ENCODE assay signal across 22 cellular contexts in genomic region chr11:82796970-82797594, GRCh38.
DNase-seq lines count a peak whose midpoint lies in the region; ATAC-seq, FAIRE-seq and TF ChIP-seq lines count a peak whose summit lies in the region.
"Had no signal": no experiment of that assay in that cellular context is flagged by ENCODE, and none has a peak within 500 bp of the region (broad histone marks: within the 10 kb centered on the region; RNA-seq: fewer than 3 reads in every experiment).

No MANE protein-coding gene starts in this region.

- no peak overlapping the region for H2BK120ac ChIP-seq in H1 (replicated peaks; ENCODE audit: low read depth, low read length)

- H2BK15ac ChIP-seq in H1 (ENCODE audit: low read length) = no peak overlapping the region

- POLR2A ChIA-PET in MCF 10A (lab: Yijun Ruan, JAX) (interaction anchor here (0.6 kb wide), 1 partner anchor 34 kb away, joined by 4 read pairs; no protein-coding TSS in a partner anchor), H1 (lab: Charles Lee; ENCODE audit: partially characterized antibody) (no interaction called here)

- WGBS in H1 (ENCODE audit: extremely low coverage in 1 of 2, insufficient coverage in 1 of 2, insufficient read length in 1 of 2, insufficient replicate concordance in 2 of 2, low coverage in 1 of 2, low lambda C conversion rate in 2 of 2, missing lambda C conversion rate in 1 of 2), 2 experiments = 96% methylated on average over 3 of the region's 3 CpGs; no CpG with 5 or more reads in 1 of the 2 experiments

- no peaks in the 10 kb centered on the region for H3K23me2 ChIP-seq in H1 (ENCODE audit: low read depth, low read length)

- H3K14ac ChIP-seq in H1 (ENCODE audit: insufficient read length) = no peak overlapping the region

- H2BK5ac ChIP-seq in H1 (ENCODE audit: low read depth, low read length) = no peak overlapping the region

- no peak overlapping the region for H3K4me3 Mint-ChIP-seq in MCF 10A (ENCODE audit: unreplicated experiment)
- no peak overlapping the region for H3K4me3 Mint-ChIP-seq in mesothelial cell of epicardium
- no peak overlapping the region for H3K4me3 Mint-ChIP-seq in activated T-helper 17 cell treated with anti-CD3 and anti-CD28 coated beads, Interleukin-2, amount 50 U/mL, for 72 hours
- H3K4me3 Mint-ChIP-seq: activated naive CD8-positive, alpha-beta T cell; activated T-cell treated with anti-CD3 and anti-CD28 coated beads, Interleukin-2, amount 50 U/mL, for 24 hours; CD4-positive, CD25-positive, alpha-beta regulatory T cell; H9; naive B cell had no signal

- H3K79me2 ChIP-seq in H1 (ENCODE audit: control insufficient read depth in 1 of 2, insufficient read depth in 2 of 2, low read length in 2 of 2) = no peaks in the 10 kb centered on the region

- H3K9ac ChIP-seq in H1 (replicated peaks in 1 of 4; ENCODE audit: extremely low read depth in 1 of 4, low read depth in 3 of 4, low read length in 3 of 4) = no peak overlapping the region

- FAIRE-seq in H1 (lab: Jason Lieb, UNC) = no peak
- FAIRE-seq: RCC 7860 had no signal

- peak overlapping the region; percentile 11; the same call in 1 of the 2 replicates for H4K8ac ChIP-seq in H1 (ENCODE audit: extremely low read depth, insufficient read depth, low read length)

- CTCF ChIA-PET in MCF 10A (lab: Yijun Ruan, JAX) = no interaction called here
- CTCF ChIA-PET in H1 (lab: Charles Lee; ENCODE audit: partially characterized antibody) = interaction anchor here (1.1 kb wide), 1 partner anchor 22 kb away, joined by 4 read pairs; no protein-coding TSS in a partner anchor

- no peak overlapping the region for H3K4me2 ChIP-seq in H1 (ENCODE audit: insufficient read depth in 1 of 2, low read depth in 2 of 2, low read length in 2 of 2)

- no TSS peak for BruUV-seq in MCF 10A (replicated peaks; lab: Mats Ljungman, UMichigan)

- H3K9me3 ChIP-seq in breast epithelium = no peaks in the 10 kb centered on the region
- no peaks in the 10 kb centered on the region for H3K9me3 ChIP-seq in H1 (ENCODE audit: insufficient read depth in 2 of 2, low read depth in 1 of 2, low read length in 1 of 2)
- H3K9me3 ChIP-seq: lower lobe of right lung, vagina had no signal

- DNase-seq in breast epithelium (ENCODE audit: low spot score in 2 of 2) (no peak), MCF 10A (ENCODE audit: unreplicated experiment) (no peak), H1 (ENCODE audit: low read depth in 1 of 2, low spot score in 2 of 2) (no peak), medulla oblongata (ENCODE audit: extremely low spot score) (peak; percentile 74), superior temporal gyrus (ENCODE audit: extremely low spot score) (peak; percentile 79), mesothelial cell of epicardium (ENCODE audit: low spot score in 2 of 2, unreplicated experiment in 2 of 2) (no peak)
- no peak for DNase-seq in activated CD4-positive, alpha-beta T cell treated with anti-CD3 and anti-CD28 coated beads for 4 hours
- DNase-seq: activated CD4-positive, alpha-beta T cell treated with anti-CD3 and anti-CD28 coated beads, Interleukin-2, amount 50 U/mL, for 4 hours; activated T-cell treated with anti-CD3 and anti-CD28 coated beads, Interleukin-2, amount 50 U/mL, for 24 hours; CD4-positive, CD25-positive, alpha-beta regulatory T cell; central memory CD4-positive, alpha-beta T cell; DMS79; H9; lower lobe of right lung; naive B cell; NCI-H1048; NCI-H2171; NCI-H774 had no signal

- no peak for TF ChIP-seq RAD21 in H1 (IDR thresholded peaks at IDR 0.05 in 1 of 2, conservative IDR thresholded peaks at IDR 0.05 in 1 of 2; ENCODE audit: low read depth in 2 of 2, low read length in 2 of 2)

- H3K27me3 ChIP-seq in breast epithelium (no peaks in the 10 kb centered on the region), H1 (replicated peaks in 1 of 4; ENCODE audit: control insufficient read depth in 3 of 4, extremely low read depth in 1 of 4, insufficient read depth in 3 of 4, low read length in 3 of 4) (no peaks in the 10 kb centered on the region)
- H3K27me3 ChIP-seq: vagina had no signal

- no peak overlapping the region for H2BK20ac ChIP-seq in H1 (ENCODE audit: low read length)

- no peak overlapping the region for H4K5ac ChIP-seq in H1 (ENCODE audit: insufficient read length, low read depth, low read length)

- H4K20me1 ChIP-seq in H1 (replicated peaks in 1 of 2; ENCODE audit: control insufficient read depth in 1 of 2, insufficient read depth in 2 of 2, low read length in 2 of 2) = no peaks in the 10 kb centered on the region

- no peak overlapping the region for H3K4me3 ChIP-seq in breast epithelium
- H3K4me3 ChIP-seq in H1 (ENCODE audit: extremely low read depth in 1 of 4, insufficient read depth in 2 of 4, low read depth in 3 of 4, low read length in 4 of 4) = no peak overlapping the region
- H3K4me3 ChIP-seq: lower lobe of right lung, vagina had no signal

- H3K4me1 Mint-ChIP-seq in MCF 10A (ENCODE audit: insufficient read depth, unreplicated experiment) (no peaks in the 10 kb centered on the region), mesothelial cell of epicardium (peaks cover 8% of the 10 kb centered on the region)
- no peaks in the 10 kb centered on the region for H3K4me1 Mint-ChIP-seq in activated T-helper 17 cell treated with anti-CD3 and anti-CD28 coated beads, Interleukin-2, amount 50 U/mL, for 72 hours
- H3K4me1 Mint-ChIP-seq: CD4-positive, CD25-positive, alpha-beta regulatory T cell; H9; naive B cell had no signal

- H2AFZ ChIP-seq in H1 (ENCODE audit: low read length) = no peak overlapping the region

- H3K56ac ChIP-seq in H1 (replicated peaks; ENCODE audit: insufficient read length, low read depth, low read length) = no peak overlapping the region

- H3K9me3 Mint-ChIP-seq in MCF 10A (ENCODE audit: unreplicated experiment) (no peaks in the 10 kb centered on the region), mesothelial cell of epicardium (peaks cover 11% of the 10 kb centered on the region)
- H3K9me3 Mint-ChIP-seq in activated T-helper 17 cell treated with anti-CD3 and anti-CD28 coated beads, Interleukin-2, amount 50 U/mL, for 72 hours = no peaks in the 10 kb centered on the region
- H3K9me3 Mint-ChIP-seq: activated T-cell treated with anti-CD3 and anti-CD28 coated beads, Interleukin-2, amount 50 U/mL, for 24 hours; H9; naive B cell had no signal

- no peaks in the 10 kb centered on the region for H3K36me3 Mint-ChIP-seq in MCF 10A (ENCODE audit: insufficient read depth, unreplicated experiment)
- H3K36me3 Mint-ChIP-seq in mesothelial cell of epicardium = no peaks in the 10 kb centered on the region
- H3K36me3 Mint-ChIP-seq in activated T-helper 17 cell treated with anti-CD3 and anti-CD28 coated beads, Interleukin-2, amount 50 U/mL, for 72 hours (ENCODE audit: low read depth) = no peaks in the 10 kb centered on the region
- H3K36me3 Mint-ChIP-seq: activated naive CD8-positive, alpha-beta T cell; CD4-positive, CD25-positive, alpha-beta regulatory T cell; naive B cell had no signal

- TF ChIP-seq POLR2A in breast epithelium (IDR thresholded peaks at IDR 0.05) = no peak
- no peak for TF ChIP-seq POLR2A in H1 (IDR thresholded peaks at IDR 0.05; ENCODE audit: control extremely low read depth in 1 of 2, low read depth in 2 of 2, low read length in 2 of 2)

- H3K4me1 ChIP-seq in breast epithelium (no peaks in the 10 kb centered on the region), H1 (replicated peaks in 1 of 4; ENCODE audit: control insufficient read depth in 3 of 4, insufficient read depth in 4 of 4, low read length in 3 of 4) (no peaks in the 10 kb centered on the region)
- H3K4me1 ChIP-seq: lower lobe of right lung, vagina had no signal

- no peak overlapping the region for H2AK5ac ChIP-seq in H1 (ENCODE audit: low read depth, low read length)

- H3K18ac ChIP-seq in H1 (ENCODE audit: extremely low read depth, low read length) = no peak overlapping the region

- H3K27me3 Mint-ChIP-seq in MCF 10A (ENCODE audit: insufficient read depth, unreplicated experiment) (peaks cover 50% of the 10 kb centered on the region), mesothelial cell of epicardium (ENCODE audit: low read depth) (peaks cover 38% of the 10 kb centered on the region)
- H3K27me3 Mint-ChIP-seq in activated T-helper 17 cell treated with anti-CD3 and anti-CD28 coated beads, Interleukin-2, amount 50 U/mL, for 72 hours = peaks cover 19% of the 10 kb centered on the region
- H3K27me3 Mint-ChIP-seq: activated naive CD8-positive, alpha-beta T cell had no signal

- H3K27ac Mint-ChIP-seq in MCF 10A (ENCODE audit: low read depth, unreplicated experiment) (no peak overlapping the region), mesothelial cell of epicardium (no peak overlapping the region)
- no peak overlapping the region for H3K27ac Mint-ChIP-seq in activated T-helper 17 cell treated with anti-CD3 and anti-CD28 coated beads, Interleukin-2, amount 50 U/mL, for 72 hours
- H3K27ac Mint-ChIP-seq: activated naive CD8-positive, alpha-beta T cell; activated T-cell treated with anti-CD3 and anti-CD28 coated beads, Interleukin-2, amount 50 U/mL, for 24 hours; CD4-positive, CD25-positive, alpha-beta regulatory T cell; H9; naive B cell had no signal

- H3K27ac ChIP-seq in breast epithelium (peak overlapping the region; percentile 23 to 52), H1 (ENCODE audit: low read depth, low read length) (no peak overlapping the region)
- H3K27ac ChIP-seq: lower lobe of right lung, vagina had no signal

- intact Hi-C loops in breast epithelium (cut with DNase I; ENCODE audit: low total_unique reads) = no loop called here
- intact Hi-C loops in MCF 10A (cut with micrococcal nuclease) = no loop called here

- TF ChIP-seq CTCF in breast epithelium (IDR thresholded peaks at IDR 0.05) = no peak
- no peak for TF ChIP-seq CTCF in MCF 10A (IDR thresholded peaks at IDR 0.05; ENCODE audit: unreplicated experiment)
- TF ChIP-seq CTCF in H1 (IDR thresholded peaks at IDR 0.05; ENCODE audit: control extremely low read depth in 1 of 3, insufficient read depth in 1 of 3, low read depth in 1 of 3, low read length in 3 of 3) = no peak
- no peak for TF ChIP-seq CTCF in mesothelial cell of epicardium (IDR thresholded peaks at IDR 0.05; ENCODE audit: unreplicated experiment)

- H2BK12ac ChIP-seq in H1 (ENCODE audit: low read depth, low read length) = no peak overlapping the region

- H4K91ac ChIP-seq in H1 (replicated peaks; ENCODE audit: insufficient read length, low read length) = no peak overlapping the region

- no peak for TF ChIP-seq EP300 in H1 (IDR thresholded peaks at IDR 0.05; ENCODE audit: borderline replicate concordance in 1 of 2, low read depth in 2 of 2, low read length in 2 of 2)

- no peak overlapping the region for H3K23ac ChIP-seq in H1 (ENCODE audit: insufficient read length)

- H3K4ac ChIP-seq in H1 (replicated peaks; ENCODE audit: insufficient read length, low read depth, low read length) = no peak overlapping the region

- no peaks in the 10 kb centered on the region for H3K79me1 ChIP-seq in H1 (ENCODE audit: low read depth, low read length)

- ATAC-seq in activated T-helper 17 cell treated with anti-CD3 and anti-CD28 coated beads, Interleukin-2, amount 50 U/mL, for 72 hours (replicated peaks) = no peak
- ATAC-seq: lower lobe of right lung had no signal

- no peaks in the 10 kb centered on the region for H3K36me3 ChIP-seq in breast epithelium
- no peaks in the 10 kb centered on the region for H3K36me3 ChIP-seq in H1 (ENCODE audit: control insufficient read depth in 2 of 4, insufficient read depth in 4 of 4, low read length in 3 of 4)
- H3K36me3 ChIP-seq: lower lobe of right lung, vagina had no signal

Comparison
In these comparisons a context has a peak if more than half of its experiments do, and no peak if none do; other contexts are left out.
1. DNase-seq: peak in medulla oblongata (single experiment) and superior temporal gyrus (single experiment); none in breast epithelium (0 of 2), MCF 10A (single experiment), H1 (0 of 2), mesothelial cell of epicardium (0 of 2) and activated CD4-positive, alpha-beta T cell treated with anti-CD3 and anti-CD28 coated beads for 4 hours (0 of 2).